12 cellular contexts compared by ENCODE assay signal in the genomic region with DNA sequence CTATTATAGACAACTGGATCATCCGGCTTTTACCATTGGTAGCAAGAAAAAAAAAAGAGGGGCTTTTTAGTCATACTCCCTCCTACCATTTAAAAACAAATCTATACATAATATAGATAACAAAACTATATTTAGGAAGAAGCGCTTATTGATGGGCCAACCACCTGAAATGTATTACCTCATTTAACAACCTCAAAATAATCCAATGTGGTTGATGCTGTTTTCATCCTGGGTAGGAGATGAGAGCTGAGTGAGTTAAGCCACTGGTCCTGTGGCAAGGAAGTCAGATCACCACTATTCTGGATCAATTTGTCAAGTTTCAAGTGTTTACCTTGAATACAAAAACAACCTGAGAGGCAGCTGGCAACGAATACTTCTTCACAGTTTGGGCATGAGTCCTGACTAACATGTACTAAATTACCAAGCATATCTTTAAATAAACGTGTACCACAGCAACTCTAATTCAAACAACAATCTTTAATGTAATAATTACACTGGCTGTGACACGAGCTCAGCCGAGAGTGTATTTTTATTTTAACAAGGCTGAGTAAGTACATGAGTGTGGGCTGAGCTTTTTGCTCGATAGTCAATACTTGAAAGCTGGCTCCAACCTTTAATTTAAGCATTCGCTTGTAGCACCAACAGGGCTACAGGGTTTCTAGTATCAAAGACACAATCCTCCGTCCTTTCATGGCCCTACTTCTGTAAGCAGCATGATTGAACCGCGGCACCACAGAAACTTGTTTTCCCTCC.
A peak's percentile ranks its signal among the peaks of the same experiment; 100 is the strongest.
DNase-seq lines count a peak whose midpoint lies in the region; ATAC-seq and TF ChIP-seq lines count a peak whose summit lies in the region.
"Had no signal": no experiment of that assay in that cellular context is flagged by ENCODE, and none has a peak within 500 bp of the region (broad histone marks: within the 10 kb centered on the region; RNA-seq: fewer than 3 reads in every experiment).

No MANE protein-coding gene starts in this region.

- intact Hi-C loops in activated CD8-positive, alpha-beta T cell treated with anti-CD3 and anti-CD28 coated beads for 36 hours (cut with micrococcal nuclease): no loop called here

- no peak overlapping the region for H3K4me3 ChIP-seq in neural progenitor cell
- H3K4me3 ChIP-seq: skin epidermis had no signal

- no peak for DNase-seq in activated CD8-positive, alpha-beta memory T cell treated with anti-CD3 and anti-CD28 coated beads, Interleukin-2, amount 10 ng/mL, durations not matched to agents 7 days and 5 days
- DNase-seq in activated CD8-positive, alpha-beta memory T cell treated with anti-CD3 and anti-CD28 coated beads for 24 hours: no peak
- DNase-seq in NCI-H128 (lab: John Stamatoyannopoulos, UW; ENCODE audit: unreplicated experiment) (peak; percentile 61), neural progenitor cell (ENCODE audit: low spot score) (no peak), left lobe of liver (ENCODE audit: low spot score) (no peak)
- no peak for DNase-seq in activated CD8-positive, alpha-beta T cell treated with anti-CD3 and anti-CD28 coated beads for 36 hours
- DNase-seq: H7, NCI-H1048, NCI-H82 had no signal

- H3K4me2 ChIP-seq in neural progenitor cell: no peak overlapping the region

- CTCF ChIA-PET in activated CD8-positive, alpha-beta memory T cell treated with anti-CD3 and anti-CD28 coated beads, Interleukin-2, amount 10 ng/mL, durations not matched to agents 7 days and 5 days (lab: Charles Lee): interaction anchor here (0.9 to 7.3 kb wide), 8 partner anchors 11 to 64 kb away, joined by 3 to 47 read pairs (median 6); no protein-coding TSS in a partner anchor
- CTCF ChIA-PET in activated CD8-positive, alpha-beta T cell treated with anti-CD3 and anti-CD28 coated beads for 36 hours (lab: Charles Lee): interaction anchor here (1.1 to 6.6 kb wide), 6 partner anchors 11 to 345 kb away, joined by 3 to 52 read pairs (median 7); no protein-coding TSS in a partner anchor

- TF ChIP-seq CTCF in activated CD8-positive, alpha-beta T cell treated with anti-CD3 and anti-CD28 coated beads for 36 hours (IDR thresholded peaks at IDR 0.05): no peak
- TF ChIP-seq CTCF in neural progenitor cell (IDR thresholded peaks at IDR 0.05): no peak

- H3K4me1 Mint-ChIP-seq in activated CD8-positive, alpha-beta memory T cell treated with anti-CD3 and anti-CD28 coated beads, Interleukin-2, amount 10 ng/mL, durations not matched to agents 7 days and 5 days: peaks cover 91% of the 10 kb centered on the region
- peaks cover 88% of the 10 kb centered on the region for H3K4me1 Mint-ChIP-seq in activated CD8-positive, alpha-beta T cell treated with anti-CD3 and anti-CD28 coated beads for 36 hours (ENCODE audit: low read depth)
- H3K4me1 Mint-ChIP-seq in neural progenitor cell: peaks cover 31% of the 10 kb centered on the region

- no peaks in the 10 kb centered on the region for H3K27me3 ChIP-seq in neural progenitor cell

- H3K27me3 Mint-ChIP-seq in activated CD8-positive, alpha-beta memory T cell treated with anti-CD3 and anti-CD28 coated beads, Interleukin-2, amount 10 ng/mL, durations not matched to agents 7 days and 5 days: no peaks in the 10 kb centered on the region
- no peaks in the 10 kb centered on the region for H3K27me3 Mint-ChIP-seq in activated CD8-positive, alpha-beta T cell treated with anti-CD3 and anti-CD28 coated beads for 36 hours
- no peaks in the 10 kb centered on the region for H3K27me3 Mint-ChIP-seq in neural progenitor cell (ENCODE audit: insufficient read depth, low read depth)

- H3F3A ChIP-seq in neural progenitor cell (ENCODE audit: low read depth): peaks cover 19% of the 10 kb centered on the region

- H3K27ac ChIP-seq in neural progenitor cell: no peak overlapping the region

- H3K27ac Mint-ChIP-seq in activated CD8-positive, alpha-beta memory T cell treated with anti-CD3 and anti-CD28 coated beads, Interleukin-2, amount 10 ng/mL, durations not matched to agents 7 days and 5 days: peak overlapping the region; percentile 87
- H3K27ac Mint-ChIP-seq in activated CD8-positive, alpha-beta T cell treated with anti-CD3 and anti-CD28 coated beads for 36 hours: peak overlapping the region; percentile 91
- H3K27ac Mint-ChIP-seq in neural progenitor cell: peak overlapping the region; percentile 38

- POLR2A ChIA-PET in activated CD8-positive, alpha-beta T cell treated with anti-CD3 and anti-CD28 coated beads for 36 hours (lab: Charles Lee): interaction anchor here (0.7 to 3.2 kb wide), 7 partner anchors 8 to 345 kb away, joined by 3 to 19 read pairs (median 4); no protein-coding TSS in a partner anchor

- H3K36me3 ChIP-seq in neural progenitor cell: no peaks in the 10 kb centered on the region

- peaks cover 3% of the 10 kb centered on the region for H4K20me1 ChIP-seq in neural progenitor cell (ENCODE audit: low read depth)

- peaks cover 32% of the 10 kb centered on the region for H3K36me3 Mint-ChIP-seq in activated CD8-positive, alpha-beta memory T cell treated with anti-CD3 and anti-CD28 coated beads, Interleukin-2, amount 10 ng/mL, durations not matched to agents 7 days and 5 days
- peaks cover 8% of the 10 kb centered on the region for H3K36me3 Mint-ChIP-seq in activated CD8-positive, alpha-beta T cell treated with anti-CD3 and anti-CD28 coated beads for 36 hours (ENCODE audit: low read depth)
- H3K36me3 Mint-ChIP-seq in neural progenitor cell: no peaks in the 10 kb centered on the region

- peak overlapping the region; percentile 23 for H3K4me3 Mint-ChIP-seq in activated CD8-positive, alpha-beta memory T cell treated with anti-CD3 and anti-CD28 coated beads, Interleukin-2, amount 10 ng/mL, durations not matched to agents 7 days and 5 days
- peak overlapping the region; percentile 34 for H3K4me3 Mint-ChIP-seq in activated CD8-positive, alpha-beta T cell treated with anti-CD3 and anti-CD28 coated beads for 36 hours
- no peak overlapping the region for H3K4me3 Mint-ChIP-seq in neural progenitor cell

- H3K4me1 ChIP-seq in neural progenitor cell: peaks cover 14% of the 10 kb centered on the region

- no peak for ATAC-seq in activated CD8-positive, alpha-beta memory T cell treated with anti-CD3 and anti-CD28 coated beads, Interleukin-2, amount 10 ng/mL, durations not matched to agents 7 days and 5 days
- no peak for ATAC-seq in activated CD8-positive, alpha-beta T cell treated with anti-CD3 and anti-CD28 coated beads for 36 hours
- ATAC-seq in left lobe of liver (no peak), HG02970 (IDR thresholded peaks at IDR 0.05; ENCODE audit: low FRiP score, unreplicated experiment) (no peak), HG02610 (IDR thresholded peaks at IDR 0.05; ENCODE audit: unreplicated experiment) (no peak)

- no peaks in the 10 kb centered on the region for H3K9me3 Mint-ChIP-seq in activated CD8-positive, alpha-beta memory T cell treated with anti-CD3 and anti-CD28 coated beads, Interleukin-2, amount 10 ng/mL, durations not matched to agents 7 days and 5 days (ENCODE audit: low read depth)
- no peaks in the 10 kb centered on the region for H3K9me3 Mint-ChIP-seq in activated CD8-positive, alpha-beta T cell treated with anti-CD3 and anti-CD28 coated beads for 36 hours
- H3K9me3 Mint-ChIP-seq in neural progenitor cell: no peaks in the 10 kb centered on the region

- H3K9me3 ChIP-seq in neural progenitor cell (ENCODE audit: low read depth): no peaks in the 10 kb centered on the region

- no peak overlapping the region for H3K9ac ChIP-seq in neural progenitor cell

- no peak overlapping the region for H2AFZ ChIP-seq in neural progenitor cell (replicated peaks)

- H3K79me2 ChIP-seq in neural progenitor cell (ENCODE audit: low read depth): no peaks in the 10 kb centered on the region

Comparison
In these comparisons a context has a peak if more than half of its experiments do, and no peak if none do; other contexts are left out.
1. H3K27ac Mint-ChIP-seq: peak in every context shown above with its lines; median percentile 91 in activated CD8-positive, alpha-beta T cell treated with anti-CD3 and anti-CD28 coated beads for 36 hours; 87 in activated CD8-positive, alpha-beta memory T cell treated with anti-CD3 and anti-CD28 coated beads, Interleukin-2, amount 10 ng/mL, durations not matched to agents 7 days and 5 days; 38 in neural progenitor cell.